1 cellular context compared by ENCODE assay signal in genomic region chr19:11293468-11294389, GRCh38.
A peak's percentile ranks its signal among the peaks of the same experiment; 100 is the strongest.
TF ChIP-seq lines count a peak whose summit lies in the region.

No MANE protein-coding gene starts in this region.

TF ChIP-seq in HEK293, 187 proteins besides CTCF, POLR2A, EP300 and RAD21 (continued from another document):
- TF ChIP-seq ATF2 (tag by site-specific recombination; IDR thresholded peaks at IDR 0.05; ENCODE audit: low read depth) (no peak), ZNF501 (tag by site-specific recombination; IDR thresholded peaks at IDR 0.05) (peak; percentile 32; the same call in 1 of the 2 replicates), ZNF830 (tag by site-specific recombination; IDR thresholded peaks at IDR 0.05; ENCODE audit: low read depth) (no peak), ZNF121 (tag by site-specific recombination; IDR thresholded peaks at IDR 0.05) (no peak), TSHZ1 (tag by site-specific recombination; IDR thresholded peaks at IDR 0.05; ENCODE audit: borderline replicate concordance) (no peak), ZNF223 (tag by site-specific recombination; IDR thresholded peaks at IDR 0.05) (no peak), ZNF184 (tag by site-specific recombination; IDR thresholded peaks at IDR 0.05) (0 out of 2 replicates have a peak, but pooled peaks have one; percentile 9), ZNF560 (tag by site-specific recombination; IDR thresholded peaks at IDR 0.05; ENCODE audit: borderline replicate concordance) (no peak), YY1 (tag by site-specific recombination; IDR thresholded peaks at IDR 0.05) (no peak), ZNF670 (tag by site-specific recombination; IDR thresholded peaks at IDR 0.05; ENCODE audit: low read depth) (no peak), ZNF558 (tag by site-specific recombination; IDR thresholded peaks at IDR 0.05) (no peak), ZFP41 (tag by site-specific recombination; IDR thresholded peaks at IDR 0.05; ENCODE audit: borderline replicate concordance) (no peak), ZNF362 (tag by site-specific recombination; IDR thresholded peaks at IDR 0.05) (peak; percentile 52), ZNF654 (tag by site-specific recombination; IDR thresholded peaks at IDR 0.05; ENCODE audit: low read depth) (peak; percentile 73), ZBTB7A (tag by site-specific recombination; IDR thresholded peaks at IDR 0.05; ENCODE audit: low read depth) (peak; percentile 35; the same call in 1 of the 2 replicates), KLF7 (tag by site-specific recombination; IDR thresholded peaks at IDR 0.05; ENCODE audit: borderline replicate concordance) (0 out of 2 replicates have a peak, but pooled peaks have one; percentile 12), BCL6B (tag by site-specific recombination; IDR thresholded peaks at IDR 0.05) (no peak), ZNF544 (tag by site-specific recombination; IDR thresholded peaks at IDR 0.05) (no peak), PRDM10 (tag by site-specific recombination; IDR thresholded peaks at IDR 0.05) (peak; percentile 76), ZNF473 (tag by site-specific recombination; IDR thresholded peaks at IDR 0.05) (no peak), SP3 (tag by site-specific recombination; IDR thresholded peaks at IDR 0.05) (peak; percentile 82), ZNF843 (tag by site-specific recombination; IDR thresholded peaks at IDR 0.05) (0 out of 2 replicates have a peak, but pooled peaks have one; percentile 31), ZXDB (tag by site-specific recombination; IDR thresholded peaks at IDR 0.05) (no peak; the same call in 1 of the 2 replicates), ZNF138 (tag by site-specific recombination; IDR thresholded peaks at IDR 0.05; ENCODE audit: borderline replicate concordance) (no peak), OVOL3 (tag by site-specific recombination; IDR thresholded peaks at IDR 0.05) (no peak), KLF9 (tag by site-specific recombination; IDR thresholded peaks at IDR 0.05; ENCODE audit: low read depth) (peak; percentile 92), REPIN1 (tag by site-specific recombination; IDR thresholded peaks at IDR 0.05; ENCODE audit: low read depth) (no peak), PRDM4 (tag by site-specific recombination; IDR thresholded peaks at IDR 0.05) (no peak; the same call in 1 of the 2 replicates), ZNF585B (tag by site-specific recombination; IDR thresholded peaks at IDR 0.05) (no peak), ZNF354C (tag by site-specific recombination; IDR thresholded peaks at IDR 0.05; ENCODE audit: borderline replicate concordance, low read depth) (no peak), ZNF692 (tag by site-specific recombination; IDR thresholded peaks at IDR 0.05) (peak; percentile 64), ZNF23 (tag by site-specific recombination; IDR thresholded peaks at IDR 0.05; ENCODE audit: borderline replicate concordance) (no peak), ZNF324 (tag by site-specific recombination; IDR thresholded peaks at IDR 0.05) (no peak; the same call in 1 of the 2 replicates), ZBTB17 (tag by site-specific recombination; IDR thresholded peaks at IDR 0.05) (peak; percentile 72), YY2 (tag by site-specific recombination; IDR thresholded peaks at IDR 0.05) (no peak), ZNF707 (tag by site-specific recombination; IDR thresholded peaks at IDR 0.05) (no peak), ZNF133 (tag by site-specific recombination; IDR thresholded peaks at IDR 0.05) (no peak), ZNF626 (tag by site-specific recombination; IDR thresholded peaks at IDR 0.05) (no peak), ZNF155 (tag by site-specific recombination; IDR thresholded peaks at IDR 0.05) (no peak), SCRT2 (tag by site-specific recombination; IDR thresholded peaks at IDR 0.05) (no peak), ZNF350 (tag by site-specific recombination; IDR thresholded peaks at IDR 0.05) (no peak), EGR2 (tag by site-specific recombination; IDR thresholded peaks at IDR 0.05; ENCODE audit: low read depth) (no peak)
